8 cellular contexts compared by ENCODE assay signal in genomic region chr15:55526559-55527036, GRCh38. TPM values are rescaled to one million over a fixed set of nuclear protein-coding genes. Genes with fewer than 3 reads are reported as not detected.
DNase-seq lines count a peak whose midpoint lies in the region; FAIRE-seq and TF ChIP-seq lines count a peak whose summit lies in the region.

No MANE protein-coding gene starts in this region.

- H3K36me3 ChIP-seq in small intestine (ENCODE audit: control insufficient read depth in 2 of 2, insufficient read depth in 2 of 2, low read length in 2 of 2): no peaks in the 10 kb centered on the region

- H3K27ac ChIP-seq in VCaP: no peak overlapping the region
- no peak overlapping the region for H3K27ac ChIP-seq in small intestine (ENCODE audit: low read depth in 1 of 2, low read length in 1 of 2)

- H3K4me1 ChIP-seq in small intestine (ENCODE audit: control insufficient read depth in 2 of 2, insufficient read depth in 1 of 2, low read depth in 1 of 2, low read length in 1 of 2): no peaks in the 10 kb centered on the region

- H3K27me3 ChIP-seq in small intestine (ENCODE audit: control insufficient read depth in 2 of 2, insufficient read depth in 2 of 2, low read length in 2 of 2): peaks cover 0 to 2% of the 10 kb centered on the region in 2 donors

- FAIRE-seq in small intestine (lab: Jason Lieb, UNC): no peak

- no peaks in the 10 kb centered on the region for H3K9me3 ChIP-seq in small intestine (ENCODE audit: control insufficient read depth, low read depth)

- peak; percentile 64 for TF ChIP-seq CTCF in VCaP (conservative IDR thresholded peaks at IDR 0.05)

- 37 to 39% (median 37%) methylated on average over 7 of the region's 7 CpGs for WGBS in small intestine, 3 donors

- DNase-seq in A172 (ENCODE audit: low spot score) (peak; percentile 52), DMS53 (lab: John Stamatoyannopoulos, UW) (peak; percentile 78), HCEC 1CT (peak; percentile 81), M059J (ENCODE audit: low read depth) (peak; percentile 58), glomerular endothelial cell (ENCODE audit: extremely low read depth, low read depth, low spot score) (peak; percentile 16), small intestine (peak; percentile 25), NCI-H1930 (lab: John Stamatoyannopoulos, UW) (no peak)

- H3K4me3 ChIP-seq in small intestine (ENCODE audit: low read depth in 1 of 2, low read length in 2 of 2): no peak overlapping the region

RNA-seq across cellular contexts. Expression of gene DNAAF4, which starts 18.6 kb away (rescaled TPM):
- total RNA-seq in A172 (2014; rRNA removed; shearing (Covaris generic)): 12.7 and 17.1 TPM in 2 replicates
- total RNA-seq in M059J (2014; rRNA removed; shearing (Covaris generic)): 4.2 and 5.0 TPM in 2 replicates
- total RNA-seq in glomerular endothelial cell: 8.1 and 9.4 TPM in 2 replicates
- polyA plus RNA-seq in small intestine: 1 to 10 TPM in 2 of 3 donors, not detected in 1; 1.8 to 2.4 TPM

Comparison
In these comparisons a context has a peak if more than half of its experiments do, and no peak if none do; other contexts are left out.
1. DNase-seq: peak in A172 (single experiment), DMS53 (single experiment), HCEC 1CT (single experiment), M059J (single experiment), glomerular endothelial cell (single experiment) and small intestine (single experiment); none in NCI-H1930 (0 of 2).